ENCODE assay signal across 17 cellular contexts in the genomic region with DNA sequence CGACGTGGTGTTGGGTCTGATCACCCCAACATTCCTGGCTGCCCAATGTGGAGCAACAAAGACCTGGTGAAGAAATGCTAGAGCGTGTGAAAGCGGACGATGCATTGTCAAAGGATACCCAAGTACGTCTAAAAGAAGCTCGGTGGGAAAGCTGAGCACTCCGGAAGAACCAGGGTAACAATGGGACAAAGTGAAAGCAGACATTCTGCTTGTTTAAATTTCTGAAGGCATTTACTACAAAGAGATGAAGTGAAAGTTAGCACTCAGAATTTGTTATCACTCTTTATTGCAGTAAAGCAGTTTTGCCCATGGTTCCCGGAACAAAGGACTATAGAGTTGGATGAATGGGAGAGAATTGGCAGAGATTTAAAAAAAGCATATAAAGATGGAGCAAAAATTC. TPM values are rescaled to one million over a fixed set of nuclear protein-coding genes. Genes with fewer than 3 reads are reported as not detected.
A peak's percentile ranks its signal among the peaks of the same experiment; 100 is the strongest.
DNase-seq lines count a peak whose midpoint lies in the region; ATAC-seq, FAIRE-seq and TF ChIP-seq lines count a peak whose summit lies in the region.
"Had no signal": no experiment of that assay in that cellular context is flagged by ENCODE, and none has a peak within 500 bp of the region (broad histone marks: within the 10 kb centered on the region; RNA-seq: fewer than 3 reads in every experiment).

No MANE protein-coding gene starts in this region.

- no peak for ATAC-seq in activated CD4-positive, alpha-beta T cell treated with anti-CD3 and anti-CD28 coated beads for 36 hours

- H3K36me3 ChIP-seq in osteoblast (ENCODE audit: insufficient read depth, low read length), result no peaks in the 10 kb centered on the region
- H3K36me3 ChIP-seq: BLaER1 treated with 17β-estradiol and CSF1 and Interleukin-3, amounts not matched to agents 10 nM and 100 nM had no signal

- H3K4me3 Mint-ChIP-seq in activated CD4-positive, alpha-beta T cell treated with anti-CD3 and anti-CD28 coated beads, Interleukin-2, amount 10 ng/mL, durations not matched to agents 24 days and 14 days, result no peak overlapping the region
- H3K4me3 Mint-ChIP-seq in activated CD4-positive, alpha-beta T cell treated with anti-CD3 and anti-CD28 coated beads for 36 hours, result no peak overlapping the region
- H3K4me3 Mint-ChIP-seq: CD4-positive, CD25-positive, alpha-beta regulatory T cell; HFFc6 had no signal

- H3K4me3 ChIP-seq in osteoblast (ENCODE audit: insufficient read depth, low read length), result no peak overlapping the region
- H3K4me3 ChIP-seq: BLaER1 treated with 17β-estradiol and CSF1 and Interleukin-3, amounts not matched to agents 10 nM and 100 nM had no signal

- H3K4me2 ChIP-seq in osteoblast (ENCODE audit: insufficient read depth, low read length), result peak overlapping the region; percentile 43
- H3K4me2 ChIP-seq: BLaER1 treated with 17β-estradiol and CSF1 and Interleukin-3, amounts not matched to agents 10 nM and 100 nM had no signal

- H3K4me1 Mint-ChIP-seq in activated CD4-positive, alpha-beta T cell treated with anti-CD3 and anti-CD28 coated beads, Interleukin-2, amount 10 ng/mL, durations not matched to agents 24 days and 14 days, result peaks cover 2% of the 10 kb centered on the region
- H3K4me1 Mint-ChIP-seq in activated CD4-positive, alpha-beta T cell treated with anti-CD3 and anti-CD28 coated beads for 36 hours, result no peaks in the 10 kb centered on the region
- H3K4me1 Mint-ChIP-seq: CD4-positive, CD25-positive, alpha-beta regulatory T cell had no signal

- CTCF ChIA-PET in activated CD4-positive, alpha-beta T cell treated with anti-CD3 and anti-CD28 coated beads for 36 hours (lab: Charles Lee), result interaction anchor here (1.0 kb wide), 1 partner anchor 924 kb away, joined by 3 read pairs; no protein-coding TSS in a partner anchor

- TF ChIP-seq CTCF in osteoblast (IDR thresholded peaks at IDR 0.05; ENCODE audit: extremely low read depth, low read depth, low read length), result no peak

- H3K36me3 Mint-ChIP-seq in activated CD4-positive, alpha-beta T cell treated with anti-CD3 and anti-CD28 coated beads, Interleukin-2, amount 10 ng/mL, durations not matched to agents 24 days and 14 days (ENCODE audit: low read depth), result no peaks in the 10 kb centered on the region
- peaks cover 3% of the 10 kb centered on the region for H3K36me3 Mint-ChIP-seq in activated CD4-positive, alpha-beta T cell treated with anti-CD3 and anti-CD28 coated beads for 36 hours (ENCODE audit: low read depth)

- H3K27me3 ChIP-seq in osteoblast (ENCODE audit: insufficient read depth, low read length), result no peaks in the 10 kb centered on the region
- H3K27me3 ChIP-seq: BLaER1 treated with 17β-estradiol and CSF1 and Interleukin-3, amounts not matched to agents 10 nM and 100 nM had no signal

- H3K9me3 Mint-ChIP-seq in activated CD4-positive, alpha-beta T cell treated with anti-CD3 and anti-CD28 coated beads, Interleukin-2, amount 10 ng/mL, durations not matched to agents 24 days and 14 days, result no peaks in the 10 kb centered on the region
- H3K9me3 Mint-ChIP-seq in activated CD4-positive, alpha-beta T cell treated with anti-CD3 and anti-CD28 coated beads for 36 hours (ENCODE audit: low read depth), result peaks cover 2% of the 10 kb centered on the region

- no peaks in the 10 kb centered on the region for H3K27me3 Mint-ChIP-seq in activated CD4-positive, alpha-beta T cell treated with anti-CD3 and anti-CD28 coated beads, Interleukin-2, amount 10 ng/mL, durations not matched to agents 24 days and 14 days
- no peaks in the 10 kb centered on the region for H3K27me3 Mint-ChIP-seq in activated CD4-positive, alpha-beta T cell treated with anti-CD3 and anti-CD28 coated beads for 36 hours
- H3K27me3 Mint-ChIP-seq: CD4-positive, CD25-positive, alpha-beta regulatory T cell had no signal

- intact Hi-C loops in activated CD4-positive, alpha-beta T cell treated with anti-CD3 and anti-CD28 coated beads, Interleukin-2, amount 10 ng/mL, durations not matched to agents 24 days and 14 days (cut with micrococcal nuclease), result no loop called here
- intact Hi-C loops in activated CD4-positive, alpha-beta T cell treated with anti-CD3 and anti-CD28 coated beads for 36 hours (cut with DNase I, micrococcal nuclease), result no loop called here

- FAIRE-seq in HTR-8/SVneo (lab: Jason Lieb, UNC), result no peak
- FAIRE-seq: GM19239, H1 had no signal

- H2AFZ ChIP-seq in osteoblast (ENCODE audit: low read length), result peak overlapping the region; percentile 47

- H3K79me2 ChIP-seq in osteoblast (ENCODE audit: insufficient read depth, low read length), result no peaks in the 10 kb centered on the region

- POLR2A ChIA-PET in activated CD4-positive, alpha-beta T cell treated with anti-CD3 and anti-CD28 coated beads for 36 hours (lab: Charles Lee), result no interaction called here

- H3K4me1 ChIP-seq in osteoblast (ENCODE audit: insufficient read depth, low read length), result peaks cover 4% of the 10 kb centered on the region
- H3K4me1 ChIP-seq: BLaER1 treated with 17β-estradiol and CSF1 and Interleukin-3, amounts not matched to agents 10 nM and 100 nM had no signal

- peak; percentile 40 for DNase-seq in activated CD4-positive, alpha-beta T cell treated with anti-CD3 and anti-CD28 coated beads, Interleukin-2, amount 10 ng/mL, durations not matched to agents 24 days and 14 days
- no peak for DNase-seq in activated CD4-positive, alpha-beta T cell treated with anti-CD3 and anti-CD28 coated beads for 36 hours
- DNase-seq in foreskin melanocyte (peak; percentile 47), osteoblast (ENCODE audit: insufficient read length, low spot score, missing footprints) (no peak), AG08396 (ENCODE audit: low spot score) (no peak), NCI-H446 (lab: John Stamatoyannopoulos, UW) (no peak), HTR-8/SVneo (ENCODE audit: insufficient read length, low spot score) (no peak)
- DNase-seq: CD4-positive, CD25-positive, alpha-beta regulatory T cell; DMS53; GF-D8; HCEC 1CT; HFFc6; IMR-90 had no signal

- no peak overlapping the region for H3K27ac ChIP-seq in osteoblast (ENCODE audit: low read depth, low read length)
- H3K27ac ChIP-seq: 22Rv1; BLaER1 treated with 17β-estradiol and CSF1 and Interleukin-3, amounts not matched to agents 10 nM and 100 nM had no signal

- no peak overlapping the region for H3K27ac Mint-ChIP-seq in activated CD4-positive, alpha-beta T cell treated with anti-CD3 and anti-CD28 coated beads, Interleukin-2, amount 10 ng/mL, durations not matched to agents 24 days and 14 days
- no peak overlapping the region for H3K27ac Mint-ChIP-seq in activated CD4-positive, alpha-beta T cell treated with anti-CD3 and anti-CD28 coated beads for 36 hours
- H3K27ac Mint-ChIP-seq: CD4-positive, CD25-positive, alpha-beta regulatory T cell; HFFc6 had no signal

- H3K9me3 ChIP-seq in osteoblast (ENCODE audit: low read depth, low read length), result no peaks in the 10 kb centered on the region
- H3K9me3 ChIP-seq: BLaER1 treated with 17β-estradiol and CSF1 and Interleukin-3, amounts not matched to agents 10 nM and 100 nM had no signal

- H4K20me1 ChIP-seq in osteoblast (ENCODE audit: insufficient read depth, low read length), result no peaks in the 10 kb centered on the region
- H4K20me1 ChIP-seq: BLaER1 treated with 17β-estradiol and CSF1 and Interleukin-3, amounts not matched to agents 10 nM and 100 nM had no signal

RNA-seq across cellular contexts. Expression of a gene that starts 12.8 kb away (rescaled TPM):
- 3.4 and 3.6 TPM in 2 replicates for total RNA-seq in activated CD4-positive, alpha-beta T cell treated with anti-CD3 and anti-CD28 coated beads, Interleukin-2, amount 10 ng/mL, durations not matched to agents 24 days and 14 days
- 1 to 10 TPM; 1.6 to 2.7 TPM for total RNA-seq in activated CD4-positive, alpha-beta T cell treated with anti-CD3 and anti-CD28 coated beads for 36 hours
- 6.9 and 7.1 TPM in 2 replicates for total RNA-seq in osteoblast

Comparison
In these comparisons a context has a peak if more than half of its experiments do, and no peak if none do; other contexts are left out.
1. DNase-seq: peak in activated CD4-positive, alpha-beta T cell treated with anti-CD3 and anti-CD28 coated beads, Interleukin-2, amount 10 ng/mL, durations not matched to agents 24 days and 14 days (single experiment) and foreskin melanocyte (single experiment); none in activated CD4-positive, alpha-beta T cell treated with anti-CD3 and anti-CD28 coated beads for 36 hours (single experiment), osteoblast (single experiment), AG08396 (single experiment), NCI-H446 (0 of 2) and HTR-8/SVneo (single experiment).